In the genomic region with DNA sequence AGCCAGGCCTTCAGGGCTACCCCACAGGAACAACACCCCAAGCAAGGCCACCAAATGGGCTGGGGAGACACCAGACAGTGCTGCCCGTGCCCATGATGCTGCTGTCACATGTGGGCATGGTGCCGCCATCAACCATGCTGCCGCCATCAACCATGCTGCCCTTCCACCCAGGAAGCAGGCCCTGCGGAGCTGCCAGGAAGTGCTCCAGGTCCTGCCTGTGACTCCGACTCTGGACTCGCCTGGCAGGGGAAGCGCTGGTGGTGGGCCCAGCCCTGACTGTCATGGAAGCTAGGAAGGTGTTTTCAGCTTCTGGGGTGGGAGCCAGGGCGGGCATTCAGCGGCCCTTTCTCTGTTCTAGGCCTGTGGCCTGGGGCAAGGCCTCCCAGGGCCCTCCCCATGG, we compare ENCODE assay signal across 10 cellular contexts. TPM values are rescaled to one million over a fixed set of nuclear protein-coding genes. Genes with fewer than 3 reads are reported as not detected.
"Had no signal": no experiment of that assay in that cellular context is flagged by ENCODE, and none has a peak within 500 bp of the region (broad histone marks: within the 10 kb centered on the region; RNA-seq: fewer than 3 reads in every experiment).

No MANE protein-coding gene starts in this region.

- DNase-seq: GM23248, GOT3, H9, HCEC 1CT, KBM-7 had no signal

- H3K27ac Mint-ChIP-seq: H9, IgD-negative memory B cell had no signal

- H3K9me3 Mint-ChIP-seq: H9, IgD-negative memory B cell had no signal

- H3K9ac ChIP-seq: GM23248, KMS-11 had no signal

- H3K27ac ChIP-seq: GM23248, HL-60, KMS-11 had no signal

- ATAC-seq: HepG2 had no signal

- H3K36me3 Mint-ChIP-seq: IgD-negative memory B cell had no signal

- H3K4me3 ChIP-seq: GM23248 had no signal

- H3K4me3 Mint-ChIP-seq: H9 had no signal

- H3K27me3 Mint-ChIP-seq: IgD-negative memory B cell had no signal

- H3K4me2 ChIP-seq: KMS-11 had no signal

RNA-seq across cellular contexts. Expression of a gene that starts 8.8 kb away (rescaled TPM):
- total RNA-seq: HepG2, HT1080 had no signal
